ENCODE assay signal across 21 cellular contexts in genomic region chr3:48982686-48983085, GRCh38.
"Had no signal": no experiment of that assay in that cellular context is flagged by ENCODE, and none has a peak within 500 bp of the region (broad histone marks: within the 10 kb centered on the region; RNA-seq: fewer than 3 reads in every experiment).

No MANE protein-coding gene starts in this region.

- H3K9me3 ChIP-seq: breast epithelium, heart right ventricle, mucosa of descending colon, right lobe of liver, testis, upper lobe of left lung had no signal

- H3K4me1 Mint-ChIP-seq: activated B cell treated with CpG ODN at 0.5 μM for 24 hours, memory B cell had no signal

- H3K27ac ChIP-seq: breast epithelium, right lobe of liver, testis, upper lobe of left lung had no signal

- FAIRE-seq: keratinocyte had no signal

- H3K36me3 ChIP-seq: breast epithelium had no signal

- H3K27me3 Mint-ChIP-seq: activated B cell treated with CpG ODN at 0.5 μM for 24 hours; activated CD4-positive, alpha-beta memory T cell treated with anti-CD3 and anti-CD28 coated beads for 36 hours; dendritic cell treated with granulocyte-macrophage colony-stimulating factor and Interleukin-4, amounts not matched to agents 40 ng/mL and 50 ng/mL, for 4 days; memory B cell had no signal

- H3K9me3 Mint-ChIP-seq: activated B cell treated with CpG ODN at 0.5 μM for 24 hours; activated CD4-positive, alpha-beta memory T cell treated with anti-CD3 and anti-CD28 coated beads for 36 hours; activated naive CD4-positive, alpha-beta T cell treated with anti-CD3 and anti-CD28 coated beads, Interleukin-2, amount 50 U/mL, for 72 hours; dendritic cell treated with granulocyte-macrophage colony-stimulating factor and Interleukin-4, amounts not matched to agents 40 ng/mL and 50 ng/mL, for 4 days; memory B cell; T-helper 1 cell treated with Interleukin-12 subunit alpha and Interleukin-12 subunit beta and Interleukin-4 antibody, amounts not matched to agents 30 μg/mL and 1 μg/mL, for 36 hours had no signal

- H3K27ac Mint-ChIP-seq: activated B cell treated with CpG ODN at 0.5 μM for 24 hours; T-helper 1 cell treated with Interleukin-12 subunit alpha and Interleukin-12 subunit beta and Interleukin-4 antibody, amounts not matched to agents 30 μg/mL and 1 μg/mL, for 36 hours had no signal

- DNase-seq: activated B cell treated with CpG ODN at 0.5 μM for 24 hours; activated CD4-positive, alpha-beta memory T cell treated with anti-CD3 and anti-CD28 coated beads for 36 hours; activated CD4-positive, alpha-beta T cell treated with anti-CD3 and anti-CD28 coated beads for 4 hours; effector CD4-positive, alpha-beta T cell; erythroblast; foreskin fibroblast; heart right ventricle; left colon; mucosa of descending colon; right lobe of liver; stimulated activated CD4-positive, alpha-beta T cell treated with anti-CD3 and anti-CD28 coated beads, Interleukin-1b, Interleukin-23, amount 100 ng/mL, for 48 hours; T1000; testis; upper lobe of left lung had no signal

- ATAC-seq: activated naive CD4-positive, alpha-beta T cell treated with anti-CD3 and anti-CD28 coated beads, Interleukin-2, amount 50 U/mL, for 72 hours; heart right ventricle; mucosa of descending colon; right lobe of liver had no signal

- H3K4me3 Mint-ChIP-seq: activated B cell treated with CpG ODN at 0.5 μM for 24 hours; activated CD4-positive, alpha-beta memory T cell treated with anti-CD3 and anti-CD28 coated beads for 36 hours; dendritic cell treated with granulocyte-macrophage colony-stimulating factor and Interleukin-4, amounts not matched to agents 40 ng/mL and 50 ng/mL, for 4 days; memory B cell; T-helper 1 cell treated with Interleukin-12 subunit alpha and Interleukin-12 subunit beta and Interleukin-4 antibody, amounts not matched to agents 30 μg/mL and 1 μg/mL, for 36 hours had no signal

- H3K27me3 ChIP-seq: breast epithelium, heart right ventricle, right lobe of liver, testis, upper lobe of left lung had no signal

- H3K4me3 ChIP-seq: breast epithelium, heart right ventricle, mucosa of descending colon, right lobe of liver, skin epidermis, testis, upper lobe of left lung had no signal

- H3K4me1 ChIP-seq: breast epithelium, right lobe of liver had no signal
